Comparison of ENCODE assay signal across 8 cellular contexts in the genomic region with DNA sequence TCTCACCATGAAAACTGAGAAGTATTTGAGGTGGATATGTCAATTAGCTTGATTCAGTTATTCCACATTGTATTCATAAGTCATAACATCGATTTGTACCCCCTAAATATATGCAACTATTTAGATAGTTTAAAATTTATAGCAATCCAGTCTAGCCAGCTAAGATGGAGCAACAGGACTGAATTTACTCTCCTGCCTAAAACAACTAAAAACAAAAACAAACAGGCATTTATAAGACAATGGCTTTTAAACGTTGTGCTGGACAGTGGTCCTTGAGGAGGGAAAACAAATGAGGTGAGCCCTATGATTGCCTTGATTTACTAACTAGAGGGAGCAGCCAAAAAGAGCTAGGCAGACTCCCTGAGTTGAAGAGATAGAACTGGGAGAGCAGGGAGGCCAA. TPM values are rescaled to one million over a fixed set of nuclear protein-coding genes. Genes with fewer than 3 reads are reported as not detected.
DNase-seq lines count a peak whose midpoint lies in the region; ATAC-seq and TF ChIP-seq lines count a peak whose summit lies in the region.

No MANE protein-coding gene starts in this region.

- TF ChIP-seq RAD21 in IMR-90 (IDR thresholded peaks at IDR 0.05; ENCODE audit: low read length) = no peak

- peaks cover 13% of the 10 kb centered on the region for H3K36me3 Mint-ChIP-seq in central memory CD8-positive, alpha-beta T cell (ENCODE audit: insufficient read depth)
- peaks cover 18% of the 10 kb centered on the region for H3K36me3 Mint-ChIP-seq in natural killer cell treated with Interleukin-12 subunit alpha and Interleukin-12 subunit beta and Interleukin-15 and Interleukin-18, amount 100 ng/mL, for 72 hours

- H3K23ac ChIP-seq in IMR-90 (ENCODE audit: low read depth, low read length) = no peak overlapping the region

- no peak overlapping the region for H4K91ac ChIP-seq in IMR-90 (ENCODE audit: insufficient read depth, low read depth, low read length)

- H2BK20ac ChIP-seq in IMR-90 (ENCODE audit: low read depth, low read length) = no peak overlapping the region

- H2AK5ac ChIP-seq in IMR-90 (ENCODE audit: low read depth, low read length) = peak overlapping the region; percentile 21

- no peak overlapping the region for H3K14ac ChIP-seq in IMR-90 (replicated peaks; ENCODE audit: low read depth, low read length)

- peak overlapping the region; percentile 53 for H4K5ac ChIP-seq in IMR-90 (ENCODE audit: low read depth, low read length)

- no peak overlapping the region for H3K9ac ChIP-seq in IMR-90 (ENCODE audit: low read depth, low read length)

- no peaks in the 10 kb centered on the region for H3K9me1 ChIP-seq in IMR-90 (ENCODE audit: insufficient read depth, low read length)

- H3K27ac ChIP-seq in IMR-90 (ENCODE audit: insufficient read depth, low read length) = no peak overlapping the region

- BruUV-seq in IMR-90 (replicated peaks; lab: Mats Ljungman, UMichigan) = no TSS peak

- no peak overlapping the region for H3K18ac ChIP-seq in IMR-90 (ENCODE audit: low read depth, low read length)

- DNase-seq in BE2C = no peak
- no peak for DNase-seq in IMR-90
- DNase-seq in central memory CD8-positive, alpha-beta T cell (ENCODE audit: low spot score in 2 of 2) = no peak
- no peak for DNase-seq in natural killer cell treated with Interleukin-12 subunit alpha and Interleukin-12 subunit beta and Interleukin-15 and Interleukin-18, amount 100 ng/mL, for 72 hours (ENCODE audit: low spot score)
- no peak for DNase-seq in AG08395 (ENCODE audit: low spot score)
- no peak for DNase-seq in mucosa of descending colon

- H4K8ac ChIP-seq in IMR-90 (ENCODE audit: low read depth in 2 of 2, low read length in 2 of 2) = peak overlapping the region; percentile 57 to 78; a peak in 3 of 4 replicates

- H3K36me3 ChIP-seq in BE2C (peaks cover 23% of the 10 kb centered on the region), IMR-90 (ENCODE audit: control insufficient read depth, insufficient read depth, low read length) (no peaks in the 10 kb centered on the region), mucosa of descending colon (ENCODE audit: low read depth) (no peaks in the 10 kb centered on the region)

- H3K27me3 Mint-ChIP-seq in central memory CD8-positive, alpha-beta T cell = peaks cover 29% of the 10 kb centered on the region
- H3K27me3 Mint-ChIP-seq in natural killer cell treated with Interleukin-12 subunit alpha and Interleukin-12 subunit beta and Interleukin-15 and Interleukin-18, amount 100 ng/mL, for 72 hours = peaks cover 17 to 20% of the 10 kb centered on the region in 2 donors

- CTCF ChIA-PET in IMR-90 (lab: Yijun Ruan, JAX) = interaction anchor here (1.2 kb wide), 1 partner anchor 47 kb away, joined by 3 read pairs; no protein-coding TSS in a partner anchor

- H2BK15ac ChIP-seq in IMR-90 (ENCODE audit: low read depth, low read length) = no peak overlapping the region

- no peaks in the 10 kb centered on the region for H3K9me3 Mint-ChIP-seq in central memory CD8-positive, alpha-beta T cell
- no peaks in the 10 kb centered on the region for H3K9me3 Mint-ChIP-seq in natural killer cell treated with Interleukin-12 subunit alpha and Interleukin-12 subunit beta and Interleukin-15 and Interleukin-18, amount 100 ng/mL, for 72 hours

- no peak overlapping the region; the same call in 1 of the 2 replicates for H2BK120ac ChIP-seq in IMR-90 (ENCODE audit: low read depth, low read length)

- no peak for TF ChIP-seq POLR2A in IMR-90 (IDR thresholded peaks at IDR 0.05; ENCODE audit: low read depth, low read length)

- peak overlapping the region; percentile 89 for H3K4me3 Mint-ChIP-seq in central memory CD8-positive, alpha-beta T cell
- H3K4me3 Mint-ChIP-seq in natural killer cell treated with Interleukin-12 subunit alpha and Interleukin-12 subunit beta and Interleukin-15 and Interleukin-18, amount 100 ng/mL, for 72 hours = peak overlapping the region; percentile 98

- H3K4me2 ChIP-seq in IMR-90 (ENCODE audit: low read depth, low read length) = peak overlapping the region; percentile 46; the same call in 1 of the 2 replicates

- H2AK9ac ChIP-seq in IMR-90 (replicated peaks; ENCODE audit: low read depth, low read length, poor library complexity) = no peak overlapping the region

- H3K27ac Mint-ChIP-seq in central memory CD8-positive, alpha-beta T cell (ENCODE audit: low read depth) = peak overlapping the region; percentile 93
- H3K27ac Mint-ChIP-seq in natural killer cell treated with Interleukin-12 subunit alpha and Interleukin-12 subunit beta and Interleukin-15 and Interleukin-18, amount 100 ng/mL, for 72 hours = peak overlapping the region; percentile 73 to 96

- no peaks in the 10 kb centered on the region for H4K20me1 ChIP-seq in IMR-90 (ENCODE audit: insufficient read depth, low read length)

- in situ Hi-C loops in IMR-90 (cut with MboI; ENCODE audit: low sequenced_read_pairs) = loop anchor here (5.0 to 10.0 kb wide), 2 partner anchors 123 to 260 kb away; a partner anchor contains a TSS

- H3K4me1 Mint-ChIP-seq in central memory CD8-positive, alpha-beta T cell = peaks cover 38% of the 10 kb centered on the region
- peaks cover 24 to 27% of the 10 kb centered on the region in 2 donors for H3K4me1 Mint-ChIP-seq in natural killer cell treated with Interleukin-12 subunit alpha and Interleukin-12 subunit beta and Interleukin-15 and Interleukin-18, amount 100 ng/mL, for 72 hours (ENCODE audit: low read depth in 2 of 2)

- no peak overlapping the region for H2AFZ ChIP-seq in IMR-90 (replicated peaks; ENCODE audit: low read length, poor library complexity)

- intact Hi-C loops in IMR-90 (cut with micrococcal nuclease) = loop anchor here (5.0 to 10.0 kb wide), 2 partner anchors 253 to 1200 kb away; no protein-coding TSS in a partner anchor
- intact Hi-C loops in mucosa of descending colon (cut with DNase I, micrococcal nuclease) = no loop called here

- H3K4me1 ChIP-seq in BE2C = peaks cover 9% of the 10 kb centered on the region; the same call in 1 of the 2 replicates
- H3K4me1 ChIP-seq in IMR-90 (ENCODE audit: control insufficient read depth, insufficient read depth, low read length) = 0 out of 2 replicates have a peak, but pooled peaks cover 3% of the 10 kb centered on the region
- peaks cover 13% of the 10 kb centered on the region for H3K4me1 ChIP-seq in mucosa of descending colon (ENCODE audit: low read depth)

- H3K27me3 ChIP-seq in BE2C (no peaks in the 10 kb centered on the region), IMR-90 (ENCODE audit: control insufficient read depth, insufficient read depth, low read length) (no peaks in the 10 kb centered on the region)

- dilution Hi-C loops in IMR-90 (cut with HindIII; ENCODE audit: low sequenced_read_pairs, unreplicated experiment) = no loop called here

- no peaks in the 10 kb centered on the region for H3K9me3 ChIP-seq in BE2C
- H3K9me3 ChIP-seq in IMR-90 (ENCODE audit: control insufficient read depth, insufficient read depth, low read length) = no peaks in the 10 kb centered on the region
- no peaks in the 10 kb centered on the region for H3K9me3 ChIP-seq in mucosa of descending colon

- no peak for ATAC-seq in IMR-90 (ENCODE audit: low read depth)
- no peak for ATAC-seq in central memory CD8-positive, alpha-beta T cell (replicated peaks; ENCODE audit: extremely low read depth, poor library complexity, severe bottlenecking)
- no peak for ATAC-seq in natural killer cell treated with Interleukin-12 subunit alpha and Interleukin-12 subunit beta and Interleukin-15 and Interleukin-18, amount 100 ng/mL, for 72 hours
- no peak for ATAC-seq in GM18873 (IDR thresholded peaks at IDR 0.05; ENCODE audit: low FRiP score, unreplicated experiment)
- ATAC-seq in HG03139 (IDR thresholded peaks at IDR 0.05; ENCODE audit: unreplicated experiment) = no peak
- ATAC-seq in mucosa of descending colon = no peak

- TF ChIP-seq CTCF in BE2C (IDR thresholded peaks at IDR 0.05; ENCODE audit: low read depth, low read length) (no peak), IMR-90 (conservative IDR thresholded peaks at IDR 0.05; ENCODE audit: low read depth, low read length) (no peak), mucosa of descending colon (IDR thresholded peaks at IDR 0.05) (no peak)

- no peak overlapping the region for H2BK5ac ChIP-seq in IMR-90 (ENCODE audit: low read depth, low read length, poor library complexity, severe bottlenecking)

- WGBS in IMR-90 (ENCODE audit: extremely low coverage in 2 of 2, insufficient read length in 1 of 2), 2 experiments = no CpG with 5 or more reads among the region's 2 CpGs

- H3K56ac ChIP-seq in IMR-90 (ENCODE audit: extremely low read depth, insufficient read depth, low read length) = no peak overlapping the region

- H3K79me1 ChIP-seq in IMR-90 (ENCODE audit: low read depth in 1 of 2, low read length in 2 of 2) = peaks cover 8 to 12% of the 10 kb centered on the region in 2 experiments

- H3K4me3 ChIP-seq in BE2C (ENCODE audit: low read depth, low read length) (peak overlapping the region; percentile 87), IMR-90 (ENCODE audit: insufficient read depth, low read depth, low read length) (no peak overlapping the region), mucosa of descending colon (no peak overlapping the region)

- POLR2A ChIA-PET in IMR-90 (lab: Charles Lee; ENCODE audit: unreplicated experiment) = no interaction called here

- H3K4ac ChIP-seq in IMR-90 (ENCODE audit: low read depth, low read length) = no peak overlapping the region

TF ChIP-seq in IMR-90, 13 proteins besides CTCF, POLR2A, EP300 and RAD21 (continues in another document):
- TF ChIP-seq RCOR1 (IDR thresholded peaks at IDR 0.05; ENCODE audit: insufficient replicate concordance, low read length) = no peak
- TF ChIP-seq NFE2L2 (IDR thresholded peaks at IDR 0.05; ENCODE audit: low read depth, low read length) = no peak
- TF ChIP-seq CEBPB (IDR thresholded peaks at IDR 0.05; ENCODE audit: low read depth, low read length) = no peak
- TF ChIP-seq MAFK (IDR thresholded peaks at IDR 0.05; ENCODE audit: low read depth, low read length) = no peak

RNA-seq across cellular contexts. Expression of a gene that starts 0.8 kb away (rescaled TPM):
- polyA plus RNA-seq in BE2C (2012; ENCODE audit: insufficient read depth, insufficient read length, low read depth) = 16.0 TPM
- total RNA-seq in IMR-90 (2012; rRNA removed) (11.5 and 13.1 TPM in 2 replicates), mucosa of descending colon (10 to 100 TPM in 1 of 3 donors, 1 to 10 TPM in 2; 5.8 to 15.5 (median 9.8) TPM)
- polyA plus RNA-seq in IMR-90 (2012; rRNA removed) = 3.0 and 3.5 TPM in 2 replicates
- 0.66 and 0.91 TPM in 2 replicates for polyA plus RNA-seq in IMR-90 (2012; cell fraction: cytosol; rRNA removed)
- polyA plus RNA-seq in IMR-90 (2012; cell fraction: nucleus; rRNA removed; ENCODE audit: low replicate concordance) = 0.78 and 3.5 TPM in 2 replicates
- 10 to 100 TPM in 1 of 2 donors, 1 to 10 TPM in 1; 9.8 to 10.4 TPM for total RNA-seq in natural killer cell treated with Interleukin-12 subunit alpha and Interleukin-12 subunit beta and Interleukin-15 and Interleukin-18, amount 100 ng/mL, for 72 hours
